ENCODE assay signal across 1 cellular context in the genomic region with DNA sequence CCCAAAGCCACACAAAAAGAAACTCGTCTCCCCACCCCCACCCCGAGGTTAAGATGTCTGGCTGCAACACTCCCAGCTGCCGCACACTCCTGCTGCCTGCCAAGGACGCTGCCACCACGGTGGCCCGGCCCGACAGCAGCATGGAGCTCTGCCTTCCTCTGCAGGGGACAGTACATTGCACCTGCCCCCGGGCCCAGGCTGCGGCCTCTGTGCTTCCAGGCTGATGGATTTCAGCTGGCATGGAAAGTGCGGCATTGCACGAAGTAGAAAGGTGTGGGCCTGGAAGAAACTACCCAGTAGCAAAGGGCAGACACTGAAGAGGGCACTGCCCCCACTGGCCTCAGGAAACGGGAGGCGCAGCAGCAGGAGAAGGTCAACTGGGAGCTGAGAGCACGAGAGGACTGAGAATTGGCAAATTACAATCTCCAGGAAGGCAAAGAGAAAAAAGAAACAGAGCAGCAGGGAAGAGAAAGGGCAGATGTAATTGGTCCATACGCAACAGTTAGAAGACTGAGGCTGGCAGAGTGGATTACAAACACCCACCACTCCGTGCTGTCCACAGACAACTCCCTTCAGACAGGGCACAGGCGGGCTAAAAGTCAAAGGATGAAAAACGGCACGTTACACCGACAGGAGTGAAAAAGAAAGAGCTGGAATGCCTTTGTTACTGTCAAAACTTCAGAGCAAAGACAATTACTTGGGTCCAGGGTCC.
TF ChIP-seq lines count a peak whose summit lies in the region.

No MANE protein-coding gene starts in this region.

TF ChIP-seq in WTC11, 78 proteins besides CTCF, POLR2A, EP300 and RAD21 (continued from another document):
- TF ChIP-seq, protein P1, sequence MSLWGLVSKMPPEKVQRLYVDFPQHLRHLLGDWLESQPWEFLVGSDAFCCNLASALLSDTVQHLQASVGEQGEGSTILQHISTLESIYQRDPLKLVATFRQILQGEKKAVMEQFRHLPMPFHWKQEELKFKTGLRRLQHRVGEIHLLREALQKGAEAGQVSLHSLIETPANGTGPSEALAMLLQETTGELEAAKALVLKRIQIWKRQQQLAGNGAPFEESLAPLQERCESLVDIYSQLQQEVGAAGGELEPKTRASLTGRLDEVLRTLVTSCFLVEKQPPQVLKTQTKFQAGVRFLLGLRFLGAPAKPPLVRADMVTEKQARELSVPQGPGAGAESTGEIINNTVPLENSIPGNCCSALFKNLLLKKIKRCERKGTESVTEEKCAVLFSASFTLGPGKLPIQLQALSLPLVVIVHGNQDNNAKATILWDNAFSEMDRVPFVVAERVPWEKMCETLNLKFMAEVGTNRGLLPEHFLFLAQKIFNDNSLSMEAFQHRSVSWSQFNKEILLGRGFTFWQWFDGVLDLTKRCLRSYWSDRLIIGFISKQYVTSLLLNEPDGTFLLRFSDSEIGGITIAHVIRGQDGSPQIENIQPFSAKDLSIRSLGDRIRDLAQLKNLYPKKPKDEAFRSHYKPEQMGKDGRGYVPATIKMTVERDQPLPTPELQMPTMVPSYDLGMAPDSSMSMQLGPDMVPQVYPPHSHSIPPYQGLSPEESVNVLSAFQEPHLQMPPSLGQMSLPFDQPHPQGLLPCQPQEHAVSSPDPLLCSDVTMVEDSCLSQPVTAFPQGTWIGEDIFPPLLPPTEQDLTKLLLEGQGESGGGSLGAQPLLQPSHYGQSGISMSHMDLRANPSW (CRISPR knock-in tag; conservative IDR thresholded peaks at IDR 0.05; ENCODE audit: low read depth) = no peak
- TF ChIP-seq CREM (CRISPR knock-in tag; IDR thresholded peaks at IDR 0.05) = no peak
- TF ChIP-seq, protein P2, sequence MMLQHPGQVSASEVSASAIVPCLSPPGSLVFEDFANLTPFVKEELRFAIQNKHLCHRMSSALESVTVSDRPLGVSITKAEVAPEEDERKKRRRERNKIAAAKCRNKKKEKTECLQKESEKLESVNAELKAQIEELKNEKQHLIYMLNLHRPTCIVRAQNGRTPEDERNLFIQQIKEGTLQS (CRISPR knock-in tag; conservative IDR thresholded peaks at IDR 0.05) = no peak
- no peak for TF ChIP-seq TP53 (CRISPR knock-in tag; IDR thresholded peaks at IDR 0.05)
- TF ChIP-seq, protein P3, sequence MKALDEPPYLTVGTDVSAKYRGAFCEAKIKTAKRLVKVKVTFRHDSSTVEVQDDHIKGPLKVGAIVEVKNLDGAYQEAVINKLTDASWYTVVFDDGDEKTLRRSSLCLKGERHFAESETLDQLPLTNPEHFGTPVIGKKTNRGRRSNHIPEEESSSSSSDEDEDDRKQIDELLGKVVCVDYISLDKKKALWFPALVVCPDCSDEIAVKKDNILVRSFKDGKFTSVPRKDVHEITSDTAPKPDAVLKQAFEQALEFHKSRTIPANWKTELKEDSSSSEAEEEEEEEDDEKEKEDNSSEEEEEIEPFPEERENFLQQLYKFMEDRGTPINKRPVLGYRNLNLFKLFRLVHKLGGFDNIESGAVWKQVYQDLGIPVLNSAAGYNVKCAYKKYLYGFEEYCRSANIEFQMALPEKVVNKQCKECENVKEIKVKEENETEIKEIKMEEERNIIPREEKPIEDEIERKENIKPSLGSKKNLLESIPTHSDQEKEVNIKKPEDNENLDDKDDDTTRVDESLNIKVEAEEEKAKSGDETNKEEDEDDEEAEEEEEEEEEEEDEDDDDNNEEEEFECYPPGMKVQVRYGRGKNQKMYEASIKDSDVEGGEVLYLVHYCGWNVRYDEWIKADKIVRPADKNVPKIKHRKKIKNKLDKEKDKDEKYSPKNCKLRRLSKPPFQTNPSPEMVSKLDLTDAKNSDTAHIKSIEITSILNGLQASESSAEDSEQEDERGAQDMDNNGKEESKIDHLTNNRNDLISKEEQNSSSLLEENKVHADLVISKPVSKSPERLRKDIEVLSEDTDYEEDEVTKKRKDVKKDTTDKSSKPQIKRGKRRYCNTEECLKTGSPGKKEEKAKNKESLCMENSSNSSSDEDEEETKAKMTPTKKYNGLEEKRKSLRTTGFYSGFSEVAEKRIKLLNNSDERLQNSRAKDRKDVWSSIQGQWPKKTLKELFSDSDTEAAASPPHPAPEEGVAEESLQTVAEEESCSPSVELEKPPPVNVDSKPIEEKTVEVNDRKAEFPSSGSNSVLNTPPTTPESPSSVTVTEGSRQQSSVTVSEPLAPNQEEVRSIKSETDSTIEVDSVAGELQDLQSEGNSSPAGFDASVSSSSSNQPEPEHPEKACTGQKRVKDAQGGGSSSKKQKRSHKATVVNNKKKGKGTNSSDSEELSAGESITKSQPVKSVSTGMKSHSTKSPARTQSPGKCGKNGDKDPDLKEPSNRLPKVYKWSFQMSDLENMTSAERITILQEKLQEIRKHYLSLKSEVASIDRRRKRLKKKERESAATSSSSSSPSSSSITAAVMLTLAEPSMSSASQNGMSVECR (CRISPR knock-in tag; IDR thresholded peaks at IDR 0.05; ENCODE audit: borderline replicate concordance) = no peak
- no peak for TF ChIP-seq ZNF263 (CRISPR knock-in tag; IDR thresholded peaks at IDR 0.05; ENCODE audit: low read depth)
